ENCODE assay signal across 24 cellular contexts in genomic region chr18:35705988-35706387, GRCh38.
DNase-seq lines count a peak whose midpoint lies in the region; ATAC-seq and TF ChIP-seq lines count a peak whose summit lies in the region.
"Had no signal": no experiment of that assay in that cellular context is flagged by ENCODE, and none has a peak within 500 bp of the region (broad histone marks: within the 10 kb centered on the region; RNA-seq: fewer than 3 reads in every experiment).

No MANE protein-coding gene starts in this region.

- no peak for TF ChIP-seq POLR2A in right lobe of liver (IDR thresholded peaks at IDR 0.05)

- WGBS in right lobe of liver (ENCODE audit: insufficient coverage, low coverage, low lambda C conversion rate, missing lambda C conversion rate): 42% methylated on average over 10 of the region's 10 CpGs

- H3K36me3 ChIP-seq in right lobe of liver: peaks cover 0 to 5% (median 2%) of the 10 kb centered on the region in 4 donors
- H3K36me3 ChIP-seq: BE2C had no signal

- TF ChIP-seq CTCF in right lobe of liver (IDR thresholded peaks at IDR 0.05) (no peak), GM10266 (IDR thresholded peaks at IDR 0.05; ENCODE audit: control insufficient read depth, insufficient read depth, low read depth, missing control alignments) (no peak)

- H3K9me3 Mint-ChIP-seq in stimulated activated naive B cell treated with anti-CD40 and anti-IgM and Interleukin-4, amounts not matched to agents 10 μg/mL and 1 μg/mL and 100 μg/mL, for 72 hours: no peaks in the 10 kb centered on the region
- H3K9me3 Mint-ChIP-seq: CD14-positive monocyte; CD4-positive, alpha-beta memory T cell; CD4-positive, CD25-positive, alpha-beta regulatory T cell; CD8-positive, alpha-beta memory T cell had no signal

- intact Hi-C loops in right lobe of liver (cut with DNase I): no loop called here

- H3K27me3 Mint-ChIP-seq in stimulated activated naive B cell treated with anti-CD40 and anti-IgM and Interleukin-4, amounts not matched to agents 10 μg/mL and 1 μg/mL and 100 μg/mL, for 72 hours: no peaks in the 10 kb centered on the region
- H3K27me3 Mint-ChIP-seq: CD4-positive, alpha-beta memory T cell; CD4-positive, CD25-positive, alpha-beta regulatory T cell; CD8-positive, alpha-beta memory T cell had no signal

- peaks cover 0 to 5% (median 0%) of the 10 kb centered on the region in 4 donors for H3K4me1 ChIP-seq in right lobe of liver
- H3K4me1 ChIP-seq: BE2C, BLaER1 had no signal

- H3K27me3 ChIP-seq in right lobe of liver: no peaks in the 10 kb centered on the region
- H3K27me3 ChIP-seq: BE2C, BLaER1 had no signal

- no peak overlapping the region for H3K27ac ChIP-seq in right lobe of liver
- H3K27ac ChIP-seq: BLaER1 had no signal

- no peaks in the 10 kb centered on the region for H3K4me1 Mint-ChIP-seq in stimulated activated naive B cell treated with anti-CD40 and anti-IgM and Interleukin-4, amounts not matched to agents 10 μg/mL and 1 μg/mL and 100 μg/mL, for 72 hours
- H3K4me1 Mint-ChIP-seq: CD4-positive, alpha-beta memory T cell; CD4-positive, CD25-positive, alpha-beta regulatory T cell; CD8-positive, alpha-beta memory T cell had no signal

- no peak overlapping the region for H3K4me3 ChIP-seq in right lobe of liver
- H3K4me3 ChIP-seq: BLaER1 had no signal

- H3K4me3 Mint-ChIP-seq in stimulated activated naive B cell treated with anti-CD40 and anti-IgM and Interleukin-4, amounts not matched to agents 10 μg/mL and 1 μg/mL and 100 μg/mL, for 72 hours: no peak overlapping the region
- H3K4me3 Mint-ChIP-seq: CD14-positive monocyte; CD4-positive, alpha-beta memory T cell; CD4-positive, CD25-positive, alpha-beta regulatory T cell; CD8-positive, alpha-beta memory T cell had no signal

- peaks cover 27 to 47% of the 10 kb centered on the region in 2 donors for H3K36me3 Mint-ChIP-seq in stimulated activated naive B cell treated with anti-CD40 and anti-IgM and Interleukin-4, amounts not matched to agents 10 μg/mL and 1 μg/mL and 100 μg/mL, for 72 hours

- H3K27ac Mint-ChIP-seq in stimulated activated naive B cell treated with anti-CD40 and anti-IgM and Interleukin-4, amounts not matched to agents 10 μg/mL and 1 μg/mL and 100 μg/mL, for 72 hours: peak overlapping the region; percentile 53
- H3K27ac Mint-ChIP-seq: CD4-positive, alpha-beta memory T cell; CD4-positive, CD25-positive, alpha-beta regulatory T cell had no signal

- ATAC-seq in left lobe of liver (peak; percentile 95), right lobe of liver (peak; percentile 78 to 97 (median 84)), GM19463 (IDR thresholded peaks at IDR 0.05; ENCODE audit: unreplicated experiment) (no peak)
- ATAC-seq in stimulated activated naive B cell treated with anti-CD40 and anti-IgM and Interleukin-4, amounts not matched to agents 10 μg/mL and 1 μg/mL and 100 μg/mL, for 72 hours (replicated peaks): no peak

- H3K9me3 ChIP-seq in right lobe of liver: no peaks in the 10 kb centered on the region
- H3K9me3 ChIP-seq: BE2C, BLaER1 had no signal

- DNase-seq in HuH-7 (ENCODE audit: low spot score) (peak; percentile 7), left lobe of liver (ENCODE audit: low spot score) (peak; percentile 57), right lobe of liver (peak in 2 of 3 donors; percentile 21 to 53), NCI-H82 treated with DMSO at 0.1 percent for 48 hours (lab: John Stamatoyannopoulos, UW; ENCODE audit: unreplicated experiment) (no peak), GM10266 (ENCODE audit: extremely low spot score) (no peak)
- DNase-seq in stimulated activated naive B cell treated with anti-CD40 and anti-IgM and Interleukin-4, amounts not matched to agents 10 μg/mL and 1 μg/mL and 100 μg/mL, for 72 hours: no peak
- DNase-seq: 8988T; ACHN; BE2C; C1 segment of cervical spinal cord; CD4-positive, alpha-beta memory T cell; CD4-positive, CD25-positive, alpha-beta regulatory T cell; CD8-positive, alpha-beta memory T cell; COR-L47; DMS 273 treated with DMSO at 0.1 percent for 48 hours; DMS153; DMS53; DMS79; DND-41; EL; GDM1 had no signal

Comparison
In these comparisons a context has a peak if more than half of its experiments do, and no peak if none do; other contexts are left out.
1. DNase-seq: peak in HuH-7 (single experiment), left lobe of liver (single experiment) and right lobe of liver (2 of 3); none in stimulated activated naive B cell treated with anti-CD40 and anti-IgM and Interleukin-4, amounts not matched to agents 10 μg/mL and 1 μg/mL and 100 μg/mL, for 72 hours (single experiment), NCI-H82 treated with DMSO at 0.1 percent for 48 hours (single experiment) and GM10266 (single experiment).
2. ATAC-seq: peak in left lobe of liver (single experiment) and right lobe of liver (4 of 4); none in stimulated activated naive B cell treated with anti-CD40 and anti-IgM and Interleukin-4, amounts not matched to agents 10 μg/mL and 1 μg/mL and 100 μg/mL, for 72 hours (0 of 2) and GM19463 (single experiment).